17 cellular contexts compared by ENCODE assay signal in the genomic region with DNA sequence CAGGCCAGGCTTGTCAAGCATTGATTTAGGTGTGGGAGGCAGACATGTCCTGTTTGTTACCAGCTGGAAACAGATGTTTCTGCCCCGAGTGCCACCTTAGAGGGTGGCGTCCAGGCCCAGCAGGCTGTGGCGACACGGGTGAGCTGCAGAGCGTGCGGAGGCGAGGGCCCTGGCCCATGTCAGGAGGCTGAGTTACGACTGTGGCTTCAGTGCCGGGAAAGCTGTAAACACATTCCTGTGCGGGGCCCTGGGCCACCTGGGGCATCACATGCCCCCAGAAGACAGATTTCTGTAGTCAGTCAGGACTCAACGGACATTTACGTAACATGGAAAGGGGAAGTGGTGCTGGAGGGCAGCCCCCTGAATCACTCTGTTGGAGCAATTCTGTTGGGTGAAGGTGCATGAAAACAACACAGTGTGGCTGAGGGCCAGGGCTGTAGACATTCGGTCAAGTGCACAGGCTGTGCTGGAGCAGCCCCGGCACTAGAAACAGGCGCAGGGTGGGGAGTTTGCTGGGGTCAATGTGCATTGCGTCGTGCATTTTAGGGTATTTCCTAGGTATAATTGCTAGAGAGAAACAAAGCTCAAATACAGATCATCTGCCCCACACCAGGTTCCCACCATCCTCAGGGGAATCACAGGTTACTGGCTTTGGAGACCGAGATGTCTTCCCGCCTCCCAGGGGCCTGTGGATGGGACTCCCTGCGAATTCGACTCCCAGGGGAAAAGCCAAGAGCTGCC.
DNase-seq lines count a peak whose midpoint lies in the region; ATAC-seq and TF ChIP-seq lines count a peak whose summit lies in the region.
"Had no signal": no experiment of that assay in that cellular context is flagged by ENCODE, and none has a peak within 500 bp of the region (broad histone marks: within the 10 kb centered on the region; RNA-seq: fewer than 3 reads in every experiment).

No MANE protein-coding gene starts in this region.

- POLR2A ChIA-PET in activated B cell treated with CpG ODN at 0.5 μM for 24 hours (lab: Charles Lee) = interaction anchor here (0.6 to 7.6 kb wide), 26 partner anchors 9 to 344 kb away, joined by 3 to 148 read pairs (median 8); no protein-coding TSS in a partner anchor

- intact Hi-C loops in activated B cell treated with CpG ODN at 0.5 μM for 24 hours (cut with micrococcal nuclease) = loop anchor here (1.0 to 5.0 kb wide), 6 partner anchors 17 to 137 kb away; no protein-coding TSS in a partner anchor

- ATAC-seq in GM19324 (IDR thresholded peaks at IDR 0.05; ENCODE audit: low FRiP score, unreplicated experiment) = peak; percentile 79
- peak; percentile 72 for ATAC-seq in HG03064 (IDR thresholded peaks at IDR 0.05; ENCODE audit: low read depth, unreplicated experiment)
- ATAC-seq in activated B cell treated with CpG ODN at 0.5 μM for 24 hours (ENCODE audit: low read depth) = peak; percentile 85
- ATAC-seq: activated CD8-positive, alpha-beta T cell treated with anti-CD3 and anti-CD28 coated beads for 36 hours; GM23338; heart left ventricle had no signal

- H3K9me3 Mint-ChIP-seq in activated B cell treated with CpG ODN at 0.5 μM for 24 hours = peaks cover 2% of the 10 kb centered on the region
- no peaks in the 10 kb centered on the region for H3K9me3 Mint-ChIP-seq in immature natural killer cell
- peaks cover 44% of the 10 kb centered on the region for H3K9me3 Mint-ChIP-seq in endothelial cell (ENCODE audit: unreplicated experiment)
- H3K9me3 Mint-ChIP-seq: activated CD8-positive, alpha-beta T cell treated with anti-CD3 and anti-CD28 coated beads for 36 hours had no signal

- peaks cover 3% of the 10 kb centered on the region for H3K36me3 Mint-ChIP-seq in activated B cell treated with CpG ODN at 0.5 μM for 24 hours (ENCODE audit: low read depth)
- H3K36me3 Mint-ChIP-seq in immature natural killer cell = no peaks in the 10 kb centered on the region
- H3K36me3 Mint-ChIP-seq in endothelial cell (ENCODE audit: low read depth, unreplicated experiment) = peaks cover 12% of the 10 kb centered on the region

- DNase-seq in GDM1 (lab: John Stamatoyannopoulos, UW) (peak; percentile 45), activated B cell treated with CpG ODN at 0.5 μM for 24 hours (peak; percentile 74), HPDE6-E6E7 (ENCODE audit: extremely low spot score) (no peak), immature natural killer cell (no peak), NCI-H524 treated with DMSO at 0.1 percent for 48 hours (lab: John Stamatoyannopoulos, UW) (no peak), endothelial cell (ENCODE audit: low spot score) (no peak)
- DNase-seq: activated CD8-positive, alpha-beta T cell treated with anti-CD3 and anti-CD28 coated beads for 36 hours; AML-193; effector CD8-positive, alpha-beta T cell; heart left ventricle; NCI-H1092; NCI-H774; testis had no signal

- CTCF ChIA-PET in activated B cell treated with CpG ODN at 0.5 μM for 24 hours (lab: Charles Lee) = interaction anchor here (1.0 to 1.4 kb wide), 3 partner anchors 38 to 139 kb away, joined by 3 to 5 read pairs (median 5); no protein-coding TSS in a partner anchor

- H3K4me3 Mint-ChIP-seq in activated B cell treated with CpG ODN at 0.5 μM for 24 hours = peak overlapping the region; percentile 74
- no peak overlapping the region for H3K4me3 Mint-ChIP-seq in immature natural killer cell
- H3K4me3 Mint-ChIP-seq in endothelial cell (ENCODE audit: unreplicated experiment) = no peak overlapping the region
- H3K4me3 Mint-ChIP-seq: activated CD8-positive, alpha-beta T cell treated with anti-CD3 and anti-CD28 coated beads for 36 hours; GM23338 had no signal

- H3K27ac Mint-ChIP-seq in activated B cell treated with CpG ODN at 0.5 μM for 24 hours (peak overlapping the region; percentile 97), immature natural killer cell (no peak overlapping the region), endothelial cell (ENCODE audit: unreplicated experiment) (no peak overlapping the region)
- H3K27ac Mint-ChIP-seq: activated CD8-positive, alpha-beta T cell treated with anti-CD3 and anti-CD28 coated beads for 36 hours; GM23338; progenitor cell of endocrine pancreas had no signal

- H3K27me3 Mint-ChIP-seq in activated B cell treated with CpG ODN at 0.5 μM for 24 hours = no peaks in the 10 kb centered on the region
- H3K27me3 Mint-ChIP-seq in immature natural killer cell (ENCODE audit: low read depth in 3 of 3) = peaks cover 5 to 8% (median 6%) of the 10 kb centered on the region in 3 donors
- H3K27me3 Mint-ChIP-seq in endothelial cell (ENCODE audit: unreplicated experiment) = peaks cover 2% of the 10 kb centered on the region
- H3K27me3 Mint-ChIP-seq: progenitor cell of endocrine pancreas had no signal

- H3K4me1 Mint-ChIP-seq in activated B cell treated with CpG ODN at 0.5 μM for 24 hours (peaks cover 63% of the 10 kb centered on the region), immature natural killer cell (no peaks in the 10 kb centered on the region), endothelial cell (ENCODE audit: unreplicated experiment) (no peaks in the 10 kb centered on the region)
- H3K4me1 Mint-ChIP-seq: GM23338 had no signal

- TF ChIP-seq CTCF in activated B cell treated with CpG ODN at 0.5 μM for 24 hours (IDR thresholded peaks at IDR 0.05) (no peak), endothelial cell (IDR thresholded peaks at IDR 0.05; ENCODE audit: unreplicated experiment) (no peak)

Comparison
In these comparisons a context has a peak if more than half of its experiments do, and no peak if none do; other contexts are left out.
1. DNase-seq: peak in GDM1 (single experiment) and activated B cell treated with CpG ODN at 0.5 μM for 24 hours (single experiment); none in HPDE6-E6E7 (single experiment), immature natural killer cell (0 of 3), NCI-H524 treated with DMSO at 0.1 percent for 48 hours (single experiment) and endothelial cell (single experiment).
2. Peak in every context shown above with its lines, with median percentiles within 50 percentile points of each other: ATAC-seq.